ENCODE assay signal across 15 cellular contexts in the genomic region with DNA sequence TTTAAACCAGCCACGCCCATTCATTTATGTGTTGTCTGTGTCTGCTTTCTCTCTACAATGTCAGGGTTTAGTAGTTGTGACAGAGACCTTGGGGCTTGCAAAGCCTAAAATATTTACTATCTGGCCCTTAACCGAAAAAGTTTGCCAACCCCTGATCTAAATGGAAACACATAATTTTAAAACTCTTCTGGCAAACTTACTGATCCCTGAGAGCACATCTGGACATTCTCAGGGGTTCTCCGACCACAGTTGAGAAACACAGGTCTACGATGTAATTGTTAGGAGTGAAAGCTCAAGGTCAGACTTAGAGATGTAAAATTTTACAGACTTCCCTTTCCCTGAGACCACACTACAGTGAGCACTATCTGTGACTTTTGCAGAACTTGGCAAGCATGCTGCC.
DNase-seq lines count a peak whose midpoint lies in the region.
"Had no signal": no experiment of that assay in that cellular context is flagged by ENCODE, and none has a peak within 500 bp of the region (broad histone marks: within the 10 kb centered on the region; RNA-seq: fewer than 3 reads in every experiment).

No MANE protein-coding gene starts in this region.

- H3K9me3 ChIP-seq in iPS-20b (ENCODE audit: insufficient read depth, low read depth, low read length): no peaks in the 10 kb centered on the region
- H3K9me3 ChIP-seq: BLaER1, colonic mucosa, HAP-1, upper lobe of left lung had no signal

- no peak overlapping the region for H3K4me3 ChIP-seq in iPS-20b (ENCODE audit: low read length)
- H3K4me3 ChIP-seq: BLaER1, colonic mucosa, HAP-1, upper lobe of left lung had no signal

- H3K36me3 ChIP-seq in iPS-20b (ENCODE audit: insufficient read depth, low read depth, low read length): no peaks in the 10 kb centered on the region
- H3K36me3 ChIP-seq: BLaER1, colonic mucosa, HAP-1, upper lobe of left lung had no signal

- peak overlapping the region; percentile 11; the same call in 1 of the 2 replicates for H3K9ac ChIP-seq in iPS-20b (ENCODE audit: low read depth, low read length)
- H3K9ac ChIP-seq: BLaER1 had no signal

- DNase-seq in Kasumi-1 (lab: John Stamatoyannopoulos, UW) (peak; percentile 66 to 70), amniotic epithelial cell (ENCODE audit: low read depth) (peak; percentile 89), substantia nigra (lab: John Stamatoyannopoulos, UW) (no peak), NCI-H1694 treated with DMSO at 0.1 percent for 48 hours (lab: John Stamatoyannopoulos, UW) (no peak), DMS 273 (lab: John Stamatoyannopoulos, UW; ENCODE audit: unreplicated experiment) (no peak), NCI-H2227 (lab: John Stamatoyannopoulos, UW; ENCODE audit: unreplicated experiment) (no peak)
- DNase-seq: activated CD4-positive, alpha-beta T cell treated with anti-CD3 and anti-CD28 coated beads, Interleukin-2, amount 50 U/mL, for 1 hour; colonic mucosa; DMS79 treated with DMSO at 0.1 percent for 48 hours; nephron progenitor cell; stimulated activated CD4-positive, alpha-beta T cell treated with anti-CD3 and anti-CD28 coated beads, Interleukin-4, amount 100 ng/mL, for 4 hours; upper lobe of left lung had no signal

- peaks cover 14% of the 10 kb centered on the region; the same call in 1 of the 2 replicates for H3K4me1 ChIP-seq in iPS-20b (ENCODE audit: insufficient read depth, low read length)
- H3K4me1 ChIP-seq: BLaER1, colonic mucosa, upper lobe of left lung had no signal

- H3K27ac ChIP-seq in iPS-20b (ENCODE audit: low read length) (peak overlapping the region; percentile 41), substantia nigra (ENCODE audit: low read depth, low read length, poor library complexity, severe bottlenecking) (peak overlapping the region; percentile 86)
- H3K27ac ChIP-seq: BLaER1, colonic mucosa, upper lobe of left lung had no signal

- no peaks in the 10 kb centered on the region for H3K27me3 ChIP-seq in iPS-20b (ENCODE audit: insufficient read depth, low read length)
- H3K27me3 ChIP-seq: BLaER1, colonic mucosa, upper lobe of left lung had no signal

Comparison
In these comparisons a context has a peak if more than half of its experiments do, and no peak if none do; other contexts are left out.
1. DNase-seq: peak in Kasumi-1 (2 of 2) and amniotic epithelial cell (single experiment); none in substantia nigra (0 of 49), NCI-H1694 treated with DMSO at 0.1 percent for 48 hours (single experiment), DMS 273 (single experiment) and NCI-H2227 (single experiment).